7 cellular contexts compared by ENCODE assay signal in the genomic region with DNA sequence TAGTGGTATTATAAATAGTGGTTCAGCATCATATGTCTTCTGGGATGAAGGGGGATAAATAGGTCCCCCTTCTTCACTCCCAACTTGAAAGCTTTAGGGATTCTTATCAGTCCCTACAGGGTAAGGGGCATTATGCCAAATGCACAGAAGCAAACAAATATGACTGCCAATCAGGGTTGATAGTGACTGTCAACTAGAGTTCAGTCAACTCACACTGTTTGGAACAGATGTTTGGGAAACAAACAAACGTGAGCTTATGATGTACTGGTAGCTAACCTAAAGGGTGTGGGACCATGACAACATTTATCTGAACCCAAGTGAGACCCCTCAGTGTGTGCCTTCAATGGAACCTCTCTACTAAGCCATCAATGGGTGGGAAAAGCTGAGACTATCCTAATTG. TPM values are rescaled to one million over a fixed set of nuclear protein-coding genes. Genes with fewer than 3 reads are reported as not detected.
"Had no signal": no experiment of that assay in that cellular context is flagged by ENCODE, and none has a peak within 500 bp of the region (broad histone marks: within the 10 kb centered on the region; RNA-seq: fewer than 3 reads in every experiment).

No MANE protein-coding gene starts in this region.

RNA-seq across cellular contexts. Expression of a gene that starts 34.0 kb away (rescaled TPM):
- total RNA-seq: Right ventricle myocardium superior had no signal

RNA-seq across cellular contexts. Expression of a gene that starts 46.1 kb away (rescaled TPM):
- total RNA-seq: OCI-LY7, PC-3, PC-9, Right ventricle myocardium inferior, Right ventricle myocardium superior, RPMI7951, SJCRH30 had no signal
